Comparison of ENCODE assay signal across 8 cellular contexts in the genomic region with DNA sequence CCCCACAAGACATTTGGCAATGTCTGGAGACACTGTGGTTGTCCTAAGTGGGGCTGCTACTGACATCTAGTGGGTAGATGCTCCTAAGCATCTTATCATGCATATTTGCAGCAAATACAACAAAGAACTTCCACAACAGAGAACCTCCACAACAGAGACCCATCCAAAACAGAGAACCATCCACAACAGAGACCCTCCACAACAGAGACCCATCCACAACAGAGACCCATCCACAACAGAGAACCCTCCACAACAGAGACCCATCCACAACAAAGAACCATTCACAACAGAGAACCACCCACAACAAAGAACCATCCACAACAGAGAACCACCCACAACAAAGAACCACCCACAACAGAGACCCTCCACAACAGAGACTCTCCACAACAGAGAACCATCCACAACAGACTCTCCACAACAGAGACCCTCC. TPM values are rescaled to one million over a fixed set of nuclear protein-coding genes. Genes with fewer than 3 reads are reported as not detected.
A peak's percentile ranks its signal among the peaks of the same experiment; 100 is the strongest.
DNase-seq lines count a peak whose midpoint lies in the region; TF ChIP-seq lines count a peak whose summit lies in the region.

No MANE protein-coding gene starts in this region.

- no peaks in the 10 kb centered on the region; the same call in none of the 2 replicates for H3K36me3 ChIP-seq in BE2C
- H3K36me3 ChIP-seq in SK-N-MC (ENCODE audit: insufficient read depth, low read length): peaks cover 18% of the 10 kb centered on the region; the same call in 1 of the 2 replicates

- H3K9me3 ChIP-seq in BE2C (no peaks in the 10 kb centered on the region), SK-N-MC (ENCODE audit: low read depth, low read length) (no peaks in the 10 kb centered on the region)

- H3K9ac ChIP-seq in SK-N-MC (ENCODE audit: insufficient read length): peak overlapping the region; percentile 46

- DNase-seq in BE2C: peak; percentile 54
- DNase-seq in SK-N-MC (ENCODE audit: low read depth, low spot score): peak; percentile 40
- peak; percentile 78 for DNase-seq in dermis blood vessel endothelial cell
- DNase-seq in midbrain (lab: John Stamatoyannopoulos, UW): peak; percentile 60
- DNase-seq in GM19238 (ENCODE audit: insufficient read length, low spot score): no peak
- no peak for DNase-seq in superior temporal gyrus (ENCODE audit: extremely low spot score)
- DNase-seq in HuH-7 (ENCODE audit: low spot score): no peak

- no peaks in the 10 kb centered on the region for H3K4me1 ChIP-seq in BE2C

- 0 out of 2 replicates have a peak overlapping the region, but pooled peaks have one; percentile 51 for H3K27ac ChIP-seq in SK-N-MC

- H3K4me3 ChIP-seq in BE2C (ENCODE audit: low read depth, low read length) (no peak overlapping the region), SK-N-MC (0 out of 2 replicates have a peak overlapping the region, but pooled peaks have one; percentile 10)

- H3K27me3 ChIP-seq in BE2C: no peaks in the 10 kb centered on the region

- peak; percentile 78 for TF ChIP-seq CTCF in BE2C (IDR thresholded peaks at IDR 0.05; ENCODE audit: low read depth, low read length)
- TF ChIP-seq CTCF in GM12873 (IDR thresholded peaks at IDR 0.05; ENCODE audit: insufficient read depth, low read depth, low read length, missing control alignments): peak; percentile 70

RNA-seq across cellular contexts. Expression of gene ARPC5L, which starts 32.8 kb away (rescaled TPM):
- 121 TPM for polyA plus RNA-seq in BE2C (2012; ENCODE audit: insufficient read depth, insufficient read length, low read depth)
- 21.1 and 22.5 TPM in 2 replicates for total RNA-seq in dermis blood vessel endothelial cell

RNA-seq across cellular contexts. Expression of gene RPL35, which starts 33.0 kb away (rescaled TPM):
- polyA plus RNA-seq in BE2C (2012; ENCODE audit: insufficient read depth, insufficient read length, low read depth): 2,605 TPM
- 1,038 and 2,144 TPM in 2 replicates for total RNA-seq in dermis blood vessel endothelial cell

RNA-seq across cellular contexts. Expression of gene WDR38, which starts 41.5 kb away (rescaled TPM):
- polyA plus RNA-seq in BE2C (2012; ENCODE audit: insufficient read depth, insufficient read length, low read depth): not detected
- not detected in 2 replicates for total RNA-seq in dermis blood vessel endothelial cell

RNA-seq across cellular contexts. Expression of gene GOLGA1, which starts 46.1 kb away (rescaled TPM):
- 17.7 TPM for polyA plus RNA-seq in BE2C (2012; ENCODE audit: insufficient read depth, insufficient read length, low read depth)
- 12.6 and 15.5 TPM in 2 replicates for total RNA-seq in dermis blood vessel endothelial cell

Comparison
In these comparisons a context has a peak if more than half of its experiments do, and no peak if none do; other contexts are left out.
1. DNase-seq: peak in BE2C (single experiment), SK-N-MC (single experiment), dermis blood vessel endothelial cell (single experiment) and midbrain (single experiment); none in GM19238 (single experiment), superior temporal gyrus (single experiment) and HuH-7 (single experiment).